ENCODE assay signal across 9 cellular contexts in genomic region chr6:79133173-79133572, GRCh38.
"Had no signal": no experiment of that assay in that cellular context is flagged by ENCODE, and none has a peak within 500 bp of the region (broad histone marks: within the 10 kb centered on the region; RNA-seq: fewer than 3 reads in every experiment).

No MANE protein-coding gene starts in this region.

- ATAC-seq: GM23338, HCT116 had no signal

- DNase-seq: GM23248, GOT3, H7, H9, HCEC 1CT, HFFc6 had no signal

- H3K4me3 ChIP-seq: GM23248, GM23338, HAP-1 had no signal

- H3K27ac ChIP-seq: GM23248 had no signal

- H3K36me3 ChIP-seq: HAP-1 had no signal

- H3K9me3 ChIP-seq: HAP-1 had no signal

- H3K27ac Mint-ChIP-seq: GM23338, H9, HFFc6 had no signal

- H3K4me3 Mint-ChIP-seq: GM23338, H9, HFFc6 had no signal
